8 cellular contexts compared by ENCODE assay signal in the genomic region with DNA sequence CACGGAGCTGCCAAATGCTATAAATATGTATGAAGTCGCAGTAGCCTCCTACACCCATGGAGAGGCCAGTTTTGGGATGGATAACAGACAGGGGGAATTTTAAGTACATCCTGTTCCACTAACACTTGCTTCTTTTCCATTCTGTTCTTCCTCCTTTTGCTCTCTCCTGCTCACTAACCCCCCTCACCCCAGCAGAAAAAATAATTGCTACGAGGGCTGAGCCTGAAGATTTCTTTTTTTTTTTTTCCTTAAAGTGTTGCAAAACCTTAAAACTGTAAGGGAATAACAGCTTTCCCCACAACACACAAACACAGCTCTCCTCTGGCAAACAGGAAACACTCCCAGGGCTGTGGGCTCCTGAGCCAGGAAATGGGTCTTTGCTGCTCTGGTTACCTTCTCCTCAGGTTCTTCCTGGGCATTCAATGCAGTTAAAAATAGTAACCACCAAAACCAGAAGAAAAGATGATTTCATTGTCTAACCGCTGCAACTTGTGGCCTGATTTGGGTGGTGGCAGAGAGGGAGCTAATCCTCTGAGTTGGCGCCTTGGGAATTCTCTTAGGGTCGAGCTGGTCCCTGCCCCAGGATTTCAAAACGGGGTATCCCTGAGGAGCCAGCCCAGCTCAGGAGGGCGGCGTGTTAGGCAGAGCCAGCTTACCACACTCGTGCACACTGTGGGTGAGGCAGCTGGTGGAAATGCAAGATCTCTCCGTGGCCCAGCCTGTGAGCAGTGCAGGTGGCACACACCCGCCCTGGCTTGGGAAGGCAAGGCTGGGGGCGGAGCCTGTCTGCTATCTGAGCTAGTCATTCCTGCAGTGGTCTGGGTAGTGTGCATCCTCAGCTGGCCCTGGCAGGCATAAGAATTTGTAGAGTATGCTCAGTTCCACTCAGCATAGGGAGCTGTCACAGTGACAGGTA. TPM values are rescaled to one million over a fixed set of nuclear protein-coding genes. Genes with fewer than 3 reads are reported as not detected.
DNase-seq lines count a peak whose midpoint lies in the region; ATAC-seq and TF ChIP-seq lines count a peak whose summit lies in the region.

No MANE protein-coding gene starts in this region.

- no peak for TF ChIP-seq CTCF in omental fat pad (IDR thresholded peaks at IDR 0.05)

- H3K27ac ChIP-seq in esophagus (ENCODE audit: low read depth in 2 of 2, low read length in 1 of 2), result peak overlapping the region; percentile 89 to 93
- peak overlapping the region; percentile 34 for H3K27ac ChIP-seq in temporal lobe (ENCODE audit: low read depth, low read length)

- peaks cover 2 to 9% of the 10 kb centered on the region in 2 donors for H3K4me1 ChIP-seq in esophagus (ENCODE audit: control insufficient read depth in 2 of 2, insufficient read depth in 2 of 2, low read length in 1 of 2)

- no peaks in the 10 kb centered on the region for H3K27me3 ChIP-seq in esophagus (ENCODE audit: control insufficient read depth in 1 of 2, insufficient read depth in 2 of 2, low read length in 2 of 2)

- peak; percentile 90 for ATAC-seq in omental fat pad (ENCODE audit: low FRiP score)

- 18 to 21% methylated on average over 13 of the region's 13 CpGs for WGBS in esophagus, 2 donors

- H3K9me3 ChIP-seq in esophagus (ENCODE audit: control insufficient read depth in 2 of 2, insufficient read depth in 1 of 2, low read depth in 1 of 2, low read length in 1 of 2), result no peaks in the 10 kb centered on the region

- no peaks in the 10 kb centered on the region for H3K36me3 ChIP-seq in esophagus (ENCODE audit: control insufficient read depth in 2 of 2, insufficient read depth in 2 of 2, low read length in 1 of 2)

- H3K4me3 ChIP-seq in esophagus (ENCODE audit: low read depth in 1 of 2, low read length in 2 of 2), result peak overlapping the region; percentile 28 to 32

- peak; percentile 34 for DNase-seq in activated gamma-delta T cell treated with Interleukin-2 at 50 U/mL for 16 hours
- no peak for DNase-seq in activated gamma-delta T cell (lab: John Stamatoyannopoulos, UW)
- peak; percentile 48 for DNase-seq in NCI-H187 treated with DMSO at 0.1 percent for 48 hours (lab: John Stamatoyannopoulos, UW)
- DNase-seq in activated CD8-positive, alpha-beta memory T cell treated with anti-CD3 and anti-CD28 coated beads for 4 hours (ENCODE audit: low read depth in 2 of 2), result peak; percentile 20 to 36
- DNase-seq in omental fat pad (ENCODE audit: low spot score), result no peak
- no peak for DNase-seq in OCI-M2 (lab: John Stamatoyannopoulos, UW; ENCODE audit: unreplicated experiment)

RNA-seq across cellular contexts. Expression of a gene that starts 17.1 kb away (rescaled TPM):
- polyA plus RNA-seq in esophagus, result 1,000 to 10,000 TPM; 1,597 to 1,599 TPM
- total RNA-seq in omental fat pad (1,000 to 10,000 TPM in 2 of 4 donors, 100 to 1,000 TPM in 2; 687 to 4,689 (median 1,133) TPM), temporal lobe (5.2 TPM)

Comparison
In these comparisons a context has a peak if more than half of its experiments do, and no peak if none do; other contexts are left out.
1. DNase-seq: peak in activated gamma-delta T cell treated with Interleukin-2 at 50 U/mL for 16 hours (single experiment), NCI-H187 treated with DMSO at 0.1 percent for 48 hours (single experiment) and activated CD8-positive, alpha-beta memory T cell treated with anti-CD3 and anti-CD28 coated beads for 4 hours (2 of 2); none in activated gamma-delta T cell (single experiment), omental fat pad (single experiment) and OCI-M2 (single experiment).
2. RNA of a gene that starts 17.1 kb away (total RNA-seq): 687 to 4,689 TPM in omental fat pad; 5.2 TPM in temporal lobe (single experiment); every median in the first group is over 100 times any median in the second.